ENCODE assay signal across 28 cellular contexts in the genomic region with DNA sequence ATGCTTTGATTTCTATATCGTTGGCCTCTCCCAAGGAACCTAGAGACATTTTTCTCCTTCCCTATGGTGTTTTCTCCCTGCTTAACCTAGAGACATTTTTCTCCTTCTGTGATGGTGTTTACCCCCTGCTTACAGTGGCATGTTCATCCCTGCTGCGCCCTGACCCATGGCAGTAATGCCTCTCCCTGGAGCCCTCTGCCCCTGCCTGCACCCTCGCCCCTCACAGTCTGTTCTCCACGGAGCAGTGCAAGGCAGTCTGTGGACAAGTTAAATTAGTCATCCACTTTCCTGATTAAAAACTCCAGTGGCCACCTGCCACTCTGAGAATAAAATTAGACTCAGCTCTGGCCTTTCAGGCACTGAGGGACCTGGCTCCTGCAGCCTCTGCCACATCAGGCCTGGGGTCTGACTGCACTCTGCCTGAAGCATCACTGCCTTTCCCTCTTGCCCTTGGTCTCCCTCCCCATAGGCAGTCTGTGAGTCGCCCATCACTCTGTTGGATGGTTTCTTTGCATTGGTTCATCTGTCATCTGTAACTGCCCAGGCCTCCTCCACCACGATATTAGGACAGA. TPM values are rescaled to one million over a fixed set of nuclear protein-coding genes. Genes with fewer than 3 reads are reported as not detected.
DNase-seq lines count a peak whose midpoint lies in the region; ATAC-seq and TF ChIP-seq lines count a peak whose summit lies in the region.
"Had no signal": no experiment of that assay in that cellular context is flagged by ENCODE, and none has a peak within 500 bp of the region (broad histone marks: within the 10 kb centered on the region; RNA-seq: fewer than 3 reads in every experiment).

No MANE protein-coding gene starts in this region.

- peak overlapping the region; percentile 10 for H3K9ac ChIP-seq in endocrine pancreas (ENCODE audit: control insufficient read depth, insufficient read depth, low read length)

- peak; percentile 20 for DNase-seq in cardiac septum (ENCODE audit: low spot score)
- no peak for DNase-seq in left cardiac atrium
- peak; percentile 81 for DNase-seq in myocyte (ENCODE audit: low read depth)
- DNase-seq in suprapubic skin (ENCODE audit: low spot score in 2 of 2): peak; percentile 33 to 35
- DNase-seq in GM13976 (ENCODE audit: low spot score): no peak
- DNase-seq in upper lobe of left lung: no peak
- DNase-seq in NK-92 (lab: John Stamatoyannopoulos, UW; ENCODE audit: unreplicated experiment): no peak
- DNase-seq: 8988T; ACHN; CD4-positive, CD25-positive, alpha-beta regulatory T cell; DMS153; DND-41; H7; Karpas-422; NCI-H1105; NCI-H1436 treated with DMSO at 0.1 percent for 48 hours; NCI-H187 treated with DMSO at 0.1 percent for 48 hours; NCI-H2107; NCI-H446; NCI-H524 treated with DMSO at 0.1 percent for 48 hours; SHP77 treated with DMSO at 0.1 percent for 48 hours had no signal

- H3K27ac ChIP-seq in suprapubic skin: no peak overlapping the region
- H3K27ac ChIP-seq in upper lobe of left lung: no peak overlapping the region

- H3K4me3 ChIP-seq in endocrine pancreas (ENCODE audit: control insufficient read depth, insufficient read depth, low read length) (no peak overlapping the region), suprapubic skin (no peak overlapping the region), upper lobe of left lung (no peak overlapping the region)

- in situ Hi-C loops in GM13976 (cut with MboI; ENCODE audit: low sequenced_read_pairs, unreplicated experiment): no loop called here

- H3K36me3 ChIP-seq in endocrine pancreas (ENCODE audit: control insufficient read depth, insufficient read depth, low read length) (no peaks in the 10 kb centered on the region), suprapubic skin (no peaks in the 10 kb centered on the region), upper lobe of left lung (no peaks in the 10 kb centered on the region)

- 88% methylated on average over 6 of the region's 6 CpGs for WGBS in suprapubic skin
- 85 to 91% methylated on average over 6 of the region's 6 CpGs for WGBS in upper lobe of left lung, 2 donors

- H3K4me1 ChIP-seq in endocrine pancreas (ENCODE audit: control insufficient read depth, insufficient read depth, low read length) (no peaks in the 10 kb centered on the region), suprapubic skin (no peaks in the 10 kb centered on the region), upper lobe of left lung (no peaks in the 10 kb centered on the region)

- intact Hi-C loops in cardiac septum (cut with DNase I): no loop called here
- intact Hi-C loops in left cardiac atrium (cut with DNase I): no loop called here

- no peak for TF ChIP-seq POLR2A in suprapubic skin (IDR thresholded peaks at IDR 0.05)
- no peak for TF ChIP-seq POLR2A in upper lobe of left lung (IDR thresholded peaks at IDR 0.05)

- H3K27me3 ChIP-seq in endocrine pancreas (ENCODE audit: control insufficient read depth, insufficient read depth, low read length): no peaks in the 10 kb centered on the region
- no peaks in the 10 kb centered on the region for H3K27me3 ChIP-seq in suprapubic skin
- H3K27me3 ChIP-seq in upper lobe of left lung: no peaks in the 10 kb centered on the region

- TF ChIP-seq CTCF in suprapubic skin (IDR thresholded peaks at IDR 0.05) (no peak), GM13976 (IDR thresholded peaks at IDR 0.05; ENCODE audit: borderline replicate concordance, control extremely low read depth, extremely low read depth, insufficient read depth, missing control alignments) (no peak), upper lobe of left lung (IDR thresholded peaks at IDR 0.05) (no peak)

- ATAC-seq in left cardiac atrium: no peak
- no peak for ATAC-seq in upper lobe of left lung (ENCODE audit: low FRiP score in 2 of 2)
- ATAC-seq: HepG2, Panc1 had no signal

- H3K9me3 ChIP-seq in endocrine pancreas (ENCODE audit: control insufficient read depth, low read length) (no peaks in the 10 kb centered on the region), suprapubic skin (no peaks in the 10 kb centered on the region), upper lobe of left lung (no peaks in the 10 kb centered on the region)

- TF ChIP-seq EP300 in suprapubic skin (IDR thresholded peaks at IDR 0.05) (no peak), upper lobe of left lung (IDR thresholded peaks at IDR 0.05) (no peak)

RNA-seq across cellular contexts. Expression of gene GRK4, which starts 53.6 kb away (rescaled TPM):
- 13.5 TPM for total RNA-seq in cardiac septum
- 10 to 100 TPM in 1 of 2 donors, 1 to 10 TPM in 1; 8.5 to 11.5 TPM for total RNA-seq in left cardiac atrium
- 14.6 and 16.7 TPM in 2 replicates for total RNA-seq in myocyte
- 8.3 TPM for polyA plus RNA-seq in myocyte (2012)
- total RNA-seq in suprapubic skin: 1 to 10 TPM; 3.3 to 8.0 (median 4.6) TPM
- 10 to 100 TPM in 1 of 6 donors, 1 to 10 TPM in 5; 3.3 to 10.4 (median 4.7) TPM for total RNA-seq in upper lobe of left lung

RNA-seq across cellular contexts. Expression of gene NOP14, which starts 53.7 kb away (rescaled TPM):
- total RNA-seq in cardiac septum (16.1 TPM), left cardiac atrium (10 to 100 TPM; 14.4 to 22.9 TPM), myocyte (26.3 and 30.1 TPM in 2 replicates), suprapubic skin (10 to 100 TPM; 23.4 to 30.8 (median 27.1) TPM), upper lobe of left lung (10 to 100 TPM; 17.2 to 30.4 (median 22.4) TPM)
- polyA plus RNA-seq in myocyte (2012): 21.7 TPM

RNA-seq across cellular contexts. Expression of gene HTT-AS, which starts 57.4 kb away (rescaled TPM):
- total RNA-seq in cardiac septum: not detected
- not detected for total RNA-seq in left cardiac atrium
- not detected in 2 replicates for total RNA-seq in myocyte
- not detected for polyA plus RNA-seq in myocyte (2012)
- total RNA-seq in suprapubic skin: not detected
- total RNA-seq in upper lobe of left lung: not detected
- total RNA-seq: CD4-positive, CD25-positive, alpha-beta regulatory T cell; H7; HepG2; HT1080; M059J; OCI-LY7 had no signal
- polyA plus RNA-seq: BJ; CD4-positive, CD25-positive, alpha-beta regulatory T cell; HepG2 had no signal

RNA-seq across cellular contexts. Expression of gene HTT, which starts 57.6 kb away (rescaled TPM):
- 35.1 TPM for total RNA-seq in cardiac septum
- 10 to 100 TPM; 23.2 to 25.2 TPM for total RNA-seq in left cardiac atrium
- 17.5 and 66.1 TPM in 2 replicates for total RNA-seq in myocyte
- polyA plus RNA-seq in myocyte (2012): 20.6 TPM
- 100 to 1,000 TPM in 1 of 4 donors, 10 to 100 TPM in 3; 50.1 to 192 (median 81.0) TPM for total RNA-seq in suprapubic skin
- 100 to 1,000 TPM in 2 of 6 donors, 10 to 100 TPM in 4; 55.4 to 170 (median 81.5) TPM for total RNA-seq in upper lobe of left lung

Comparison
In these comparisons a context has a peak if more than half of its experiments do, and no peak if none do; other contexts are left out.
1. DNase-seq: peak in cardiac septum (single experiment), myocyte (single experiment) and suprapubic skin (2 of 2); none in left cardiac atrium (single experiment), GM13976 (single experiment), upper lobe of left lung (0 of 2) and NK-92 (single experiment).